ENCODE assay signal across 2 cellular contexts in genomic region chr1:243725846-243726245, GRCh38.
TF ChIP-seq lines count a peak whose summit lies in the region.

No MANE protein-coding gene starts in this region.

TF ChIP-seq in SK-N-SH treated with all-trans-retinoic acid at 6 μM for 48 hours, 23 proteins besides CTCF, POLR2A, EP300 and RAD21 (continued from another document):
- no peak for TF ChIP-seq PATZ1 (CRISPR knock-in tag; IDR thresholded peaks at IDR 0.05; ENCODE audit: borderline replicate concordance)
- no peak for TF ChIP-seq OSR1 (CRISPR knock-in tag; IDR thresholded peaks at IDR 0.05)
- no peak for TF ChIP-seq ARNTL (CRISPR knock-in tag; IDR thresholded peaks at IDR 0.05; ENCODE audit: borderline replicate concordance, low read depth)
- no peak for TF ChIP-seq ZFP3 (CRISPR knock-in tag; IDR thresholded peaks at IDR 0.05)
- TF ChIP-seq ISL1 (CRISPR knock-in tag; IDR thresholded peaks at IDR 0.05) = no peak

TF ChIP-seq in SK-N-SH, 30 proteins besides CTCF, POLR2A, EP300 and RAD21 (continued from another document):
- TF ChIP-seq PBX3 (IDR thresholded peaks at IDR 0.05) = no peak
- TF ChIP-seq GATA2 (CRISPR knock-in tag; IDR thresholded peaks at IDR 0.05) = no peak
- TF ChIP-seq RXRA (IDR thresholded peaks at IDR 0.05; ENCODE audit: borderline replicate concordance, low read depth) = no peak
- no peak for TF ChIP-seq ZBTB33 (IDR thresholded peaks at IDR 0.05; ENCODE audit: borderline replicate concordance, low read depth)
- no peak for TF ChIP-seq FOSL2 (IDR thresholded peaks at IDR 0.05; ENCODE audit: borderline replicate concordance, low read depth)
